Comparison of ENCODE assay signal across 30 cellular contexts in genomic region chr4:186015212-186015817, GRCh38. TPM values are rescaled to one million over a fixed set of nuclear protein-coding genes. Genes with fewer than 3 reads are reported as not detected.
DNase-seq lines count a peak whose midpoint lies in the region; ATAC-seq and TF ChIP-seq lines count a peak whose summit lies in the region.
"Had no signal": no experiment of that assay in that cellular context is flagged by ENCODE, and none has a peak within 500 bp of the region (broad histone marks: within the 10 kb centered on the region; RNA-seq: fewer than 3 reads in every experiment).

No MANE protein-coding gene starts in this region.

- H3K9ac ChIP-seq in endodermal cell (ENCODE audit: extremely low read depth, low read length, poor library complexity, severe bottlenecking) (no peak overlapping the region), liver (ENCODE audit: low read depth in 1 of 2, low read length in 2 of 2) (no peak overlapping the region)

- H3K4me3 ChIP-seq in LNCaP clone FGC (ENCODE audit: low read depth, low read length), result no peak overlapping the region
- H3K4me3 ChIP-seq in endodermal cell (ENCODE audit: low read length), result no peak overlapping the region
- H3K4me3 ChIP-seq in liver (ENCODE audit: low read depth in 1 of 3, low read length in 3 of 3), result no peak overlapping the region
- no peak overlapping the region for H3K4me3 ChIP-seq in transverse colon
- H3K4me3 ChIP-seq: K562, pancreas, sigmoid colon, uterus had no signal

- in situ Hi-C loops in transverse colon (cut with MboI; ENCODE audit: low pct_ligation_motif_present in 1 of 4, low pct_unique_long_range_greater_than_20kb in 1 of 4, low sequenced_read_pairs in 3 of 4), result no loop called here

- H3K9me3 Mint-ChIP-seq in endodermal cell, result no peaks in the 10 kb centered on the region
- H3K9me3 Mint-ChIP-seq: activated CD4-positive, alpha-beta T cell treated with anti-CD3 and anti-CD28 coated beads, Interleukin-2, amount 10 ng/mL, durations not matched to agents 24 days and 14 days; activated T-helper 17 cell treated with anti-CD3 and anti-CD28 coated beads, Interleukin-2, amount 50 U/mL, for 72 hours; natural killer cell; T-helper 1 cell treated with Interleukin-12 subunit alpha and Interleukin-12 subunit beta and Interleukin-4 antibody, amounts not matched to agents 30 μg/mL and 1 μg/mL, for 36 hours had no signal

- H3K27me3 ChIP-seq in endodermal cell (ENCODE audit: control insufficient read depth, insufficient read depth, low read length, poor library complexity, severe bottlenecking), result no peaks in the 10 kb centered on the region
- H3K27me3 ChIP-seq in liver (ENCODE audit: control insufficient read depth in 4 of 4, insufficient read depth in 4 of 4, low read length in 3 of 4), result no peaks in the 10 kb centered on the region
- no peaks in the 10 kb centered on the region for H3K27me3 ChIP-seq in transverse colon
- H3K27me3 ChIP-seq: pancreas, sigmoid colon, uterus had no signal

- H3K36me3 ChIP-seq in endodermal cell (ENCODE audit: control insufficient read depth, insufficient read depth, low read length), result no peaks in the 10 kb centered on the region
- no peaks in the 10 kb centered on the region for H3K36me3 ChIP-seq in liver (ENCODE audit: control insufficient read depth in 4 of 4, insufficient read depth in 3 of 4, low read depth in 1 of 4, low read length in 3 of 4)
- H3K36me3 ChIP-seq in transverse colon, result no peaks in the 10 kb centered on the region
- H3K36me3 ChIP-seq: pancreas, sigmoid colon, uterus had no signal

- no peaks in the 10 kb centered on the region for H3K36me3 Mint-ChIP-seq in endodermal cell (ENCODE audit: low read depth)
- H3K36me3 Mint-ChIP-seq: activated naive CD8-positive, alpha-beta T cell; CD14-positive monocyte; natural killer cell had no signal

- no peak for ATAC-seq in HG03460 (IDR thresholded peaks at IDR 0.05; ENCODE audit: unreplicated experiment)
- ATAC-seq: activated T-helper 17 cell treated with anti-CD3 and anti-CD28 coated beads, Interleukin-2, amount 50 U/mL, for 72 hours; esophagus mucosa; K562; natural killer cell had no signal

- no peak overlapping the region for H3K4me3 Mint-ChIP-seq in endodermal cell
- H3K4me3 Mint-ChIP-seq: activated CD4-positive, alpha-beta T cell treated with anti-CD3 and anti-CD28 coated beads, Interleukin-2, amount 10 ng/mL, durations not matched to agents 24 days and 14 days; activated naive CD8-positive, alpha-beta T cell; activated T-helper 17 cell treated with anti-CD3 and anti-CD28 coated beads, Interleukin-2, amount 50 U/mL, for 72 hours; CD14-positive monocyte; natural killer cell; T-helper 1 cell treated with Interleukin-12 subunit alpha and Interleukin-12 subunit beta and Interleukin-4 antibody, amounts not matched to agents 30 μg/mL and 1 μg/mL, for 36 hours had no signal

- no peak for TF ChIP-seq EP300 in transverse colon (IDR thresholded peaks at IDR 0.05; ENCODE audit: low read depth)

- H3K4me1 ChIP-seq in endodermal cell (ENCODE audit: control insufficient read depth, insufficient read depth, low read length) (no peaks in the 10 kb centered on the region), liver (ENCODE audit: control insufficient read depth in 4 of 4, insufficient read depth in 4 of 4, low read length in 3 of 4) (no peaks in the 10 kb centered on the region), transverse colon (no peaks in the 10 kb centered on the region)
- H3K4me1 ChIP-seq: pancreas, uterus had no signal

- DNase-seq in LNCaP clone FGC (ENCODE audit: low read depth) (no peak), endodermal cell (no peak), transverse colon (no peak)
- no peak for DNase-seq in stimulated activated naive CD4-positive, alpha-beta T cell (lab: John Stamatoyannopoulos, UW)
- no peak for DNase-seq in stimulated activated CD4-positive, alpha-beta T cell treated with anti-CD3 and anti-CD28 coated beads, Interleukin-4, amount 100 ng/mL, for 4 hours
- DNase-seq: activated CD4-positive, alpha-beta T cell treated with anti-CD3 and anti-CD28 coated beads, Interleukin-2, amount 10 ng/mL, durations not matched to agents 24 days and 14 days; effector CD4-positive, alpha-beta T cell; EL; HCEC 1CT; mesendoderm; MV-4-11; natural killer cell; NCI-H187; NCI-H2227 treated with DMSO at 0.1 percent for 48 hours; NCI-H774; OCI-M1; pancreas; SIG-M5; sigmoid colon; substantia nigra; uterus had no signal

- intact Hi-C loops in transverse colon (cut with DNase I; ENCODE audit: low total_unique reads), result no loop called here

- peaks cover 2% of the 10 kb centered on the region for H3K4me1 Mint-ChIP-seq in endodermal cell
- H3K4me1 Mint-ChIP-seq: activated CD4-positive, alpha-beta T cell treated with anti-CD3 and anti-CD28 coated beads, Interleukin-2, amount 10 ng/mL, durations not matched to agents 24 days and 14 days; activated T-helper 17 cell treated with anti-CD3 and anti-CD28 coated beads, Interleukin-2, amount 50 U/mL, for 72 hours; CD14-positive monocyte; natural killer cell had no signal

- TF ChIP-seq CTCF in C4-2B (conservative IDR thresholded peaks at IDR 0.05) (0 out of 2 replicates have a peak, but pooled peaks have one; percentile 6), LNCaP clone FGC (IDR thresholded peaks at IDR 0.05; ENCODE audit: control insufficient read depth, extremely low read depth, insufficient read depth) (peak; percentile 29), endodermal cell (conservative IDR thresholded peaks at IDR 0.05) (peak; percentile 52), liver (IDR thresholded peaks at IDR 0.05; ENCODE audit: low read depth, low read length, missing input control) (no peak), transverse colon (IDR thresholded peaks at IDR 0.05) (no peak)

- H3K27me3 Mint-ChIP-seq in endodermal cell (ENCODE audit: insufficient read depth), result no peaks in the 10 kb centered on the region
- H3K27me3 Mint-ChIP-seq: activated CD4-positive, alpha-beta T cell treated with anti-CD3 and anti-CD28 coated beads, Interleukin-2, amount 10 ng/mL, durations not matched to agents 24 days and 14 days had no signal

- H3K9me3 ChIP-seq in endodermal cell (ENCODE audit: control insufficient read depth, low read length), result no peaks in the 10 kb centered on the region
- H3K9me3 ChIP-seq in liver (ENCODE audit: control insufficient read depth in 4 of 4, low read length in 3 of 4), result no peaks in the 10 kb centered on the region
- no peaks in the 10 kb centered on the region for H3K9me3 ChIP-seq in transverse colon
- H3K9me3 ChIP-seq: pancreas, sigmoid colon, uterus had no signal

- TF ChIP-seq POLR2A in transverse colon (IDR thresholded peaks at IDR 0.05), result no peak

- WGBS in endodermal cell (ENCODE audit: insufficient coverage in 1 of 2, insufficient read length in 1 of 2), 2 experiments, result 87 to 92% methylated on average over 9 to 12 of the region's 12 CpGs
- 88% methylated on average over 12 of the region's 12 CpGs for WGBS in liver
- WGBS in transverse colon (ENCODE audit: low coverage in 1 of 2), 2 donors, result 82 to 89% methylated on average over 12 of the region's 12 CpGs

- TF ChIP-seq RAD21 in liver (IDR thresholded peaks at IDR 0.05), result peak; percentile 22 to 49

- no peak overlapping the region for H3K27ac ChIP-seq in C4-2B
- no peak overlapping the region for H3K27ac ChIP-seq in endodermal cell (ENCODE audit: low read depth, low read length)
- H3K27ac ChIP-seq in liver (ENCODE audit: low read depth in 1 of 2, low read length in 2 of 2), result no peak overlapping the region
- no peak overlapping the region for H3K27ac ChIP-seq in transverse colon
- H3K27ac ChIP-seq: pancreas, sigmoid colon, uterus had no signal

- no peak overlapping the region for H3K27ac Mint-ChIP-seq in endodermal cell
- H3K27ac Mint-ChIP-seq: activated CD4-positive, alpha-beta T cell treated with anti-CD3 and anti-CD28 coated beads, Interleukin-2, amount 10 ng/mL, durations not matched to agents 24 days and 14 days; activated naive CD8-positive, alpha-beta T cell; activated T-helper 17 cell treated with anti-CD3 and anti-CD28 coated beads, Interleukin-2, amount 50 U/mL, for 72 hours; CD14-positive monocyte; natural killer cell; T-helper 1 cell treated with Interleukin-12 subunit alpha and Interleukin-12 subunit beta and Interleukin-4 antibody, amounts not matched to agents 30 μg/mL and 1 μg/mL, for 36 hours had no signal

TF ChIP-seq in liver, 16 proteins besides CTCF, POLR2A, EP300 and RAD21:
- no peak for TF ChIP-seq FOXA2 (IDR thresholded peaks at IDR 0.05)

RNA-seq across cellular contexts. Expression of gene TLR3, which starts 53.6 kb away (rescaled TPM):
- total RNA-seq in endodermal cell (under 1 TPM in 1 of 2 donors, not detected in 1; 0.26 TPM), liver (1 to 10 TPM; 1.3 to 4.3 TPM), transverse colon (10 to 100 TPM in 2 of 4 donors, 1 to 10 TPM in 1, under 1 TPM in 1; 0.20 to 20.1 (median 9.8) TPM)
- polyA plus RNA-seq in endodermal cell (2013, experiment 1 of 2), result 0.43 TPM
- polyA plus RNA-seq in endodermal cell (2013, experiment 2 of 2), result not detected
- polyA plus RNA-seq in liver, result 1 to 10 TPM; 2.0 to 2.8 TPM
- total RNA-seq: activated CD4-positive, alpha-beta T cell treated with anti-CD3 and anti-CD28 coated beads, Interleukin-2, amount 10 ng/mL, durations not matched to agents 24 days and 14 days; K562 had no signal

Comparison
In these comparisons a context has a peak if more than half of its experiments do, and no peak if none do; other contexts are left out.
1. CTCF ChIP-seq: peak in C4-2B (single experiment), LNCaP clone FGC (single experiment) and endodermal cell (single experiment); none in liver (single experiment) and transverse colon (0 of 5).